8 cellular contexts compared by ENCODE assay signal in the genomic region with DNA sequence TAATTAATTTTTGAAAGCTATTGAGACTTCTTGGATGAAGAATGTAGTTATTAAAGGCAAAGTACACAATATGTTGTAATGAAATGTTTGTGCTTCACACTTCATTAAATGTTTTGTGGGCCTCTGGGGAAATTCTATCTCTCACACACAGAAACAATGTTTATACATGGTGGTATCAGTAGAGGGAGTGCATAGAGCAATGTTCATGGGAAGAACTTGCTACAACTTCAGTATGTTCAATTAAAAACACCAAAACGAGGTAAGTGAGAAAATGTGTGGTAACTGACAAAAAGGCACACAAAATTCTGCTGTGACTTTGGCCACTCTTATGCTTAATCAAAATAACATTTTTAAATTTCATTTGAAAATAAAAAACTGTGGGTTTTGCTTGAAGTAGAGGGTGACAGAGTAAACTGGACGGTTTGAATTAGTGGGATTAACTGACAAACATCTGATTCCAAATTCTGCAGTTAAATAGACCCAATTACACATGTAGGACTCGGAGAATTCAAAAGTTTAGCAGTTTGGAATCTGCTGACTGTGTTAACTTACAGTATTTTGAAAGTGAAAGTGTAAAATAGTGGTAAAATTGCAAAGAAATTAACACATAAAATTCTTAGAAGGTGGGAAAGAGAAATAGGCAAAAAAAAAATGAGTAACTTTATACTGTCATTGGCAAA.
DNase-seq lines count a peak whose midpoint lies in the region; ATAC-seq, FAIRE-seq and TF ChIP-seq lines count a peak whose summit lies in the region.

No MANE protein-coding gene starts in this region.

- H3K9me3 ChIP-seq in mucosa of rectum (ENCODE audit: control insufficient read depth in 2 of 2, low read length in 2 of 2): no peaks in the 10 kb centered on the region

- peak overlapping the region in 1 of 2 donors; percentile 26 for H3K9ac ChIP-seq in mucosa of rectum (ENCODE audit: low read depth in 1 of 2, low read length in 2 of 2)

- peaks cover 6% of the 10 kb centered on the region for H3K9me3 Mint-ChIP-seq in activated naive CD8-positive, alpha-beta T cell treated with anti-CD3 and anti-CD28 coated beads, Interleukin-2, amount 50 U/mL, for 24 hours

- H3K36me3 ChIP-seq in mucosa of rectum (ENCODE audit: control insufficient read depth in 2 of 2, insufficient read depth in 2 of 2, low read length in 2 of 2) (no peaks in the 10 kb centered on the region), H7 (replicated peaks; ENCODE audit: control insufficient read depth, insufficient read depth, low read length) (no peaks in the 10 kb centered on the region)

- TF ChIP-seq CTCF in AG10803 (conservative IDR thresholded peaks at IDR 0.05; ENCODE audit: low read length) (peak; percentile 52), GM10266 (IDR thresholded peaks at IDR 0.05; ENCODE audit: control insufficient read depth, insufficient read depth, low read depth, missing control alignments) (no peak)

- peak overlapping the region; percentile 78 for H3K27ac Mint-ChIP-seq in activated naive CD8-positive, alpha-beta T cell treated with anti-CD3 and anti-CD28 coated beads, Interleukin-2, amount 50 U/mL, for 24 hours

- peaks cover 5% of the 10 kb centered on the region for H3K27me3 Mint-ChIP-seq in activated naive CD8-positive, alpha-beta T cell treated with anti-CD3 and anti-CD28 coated beads, Interleukin-2, amount 50 U/mL, for 24 hours

- DNase-seq in AG10803 (ENCODE audit: low read depth) (peak; percentile 43), GM10266 (ENCODE audit: extremely low spot score) (no peak), H7 (no peak), GM19239 (ENCODE audit: insufficient read length, low spot score) (no peak)
- no peak for DNase-seq in activated naive CD8-positive, alpha-beta T cell treated with anti-CD3 and anti-CD28 coated beads, Interleukin-2, amount 50 U/mL, for 24 hours

- H3K36me3 Mint-ChIP-seq in activated naive CD8-positive, alpha-beta T cell treated with anti-CD3 and anti-CD28 coated beads, Interleukin-2, amount 50 U/mL, for 24 hours (ENCODE audit: low read depth): no peaks in the 10 kb centered on the region

- H3K4me3 ChIP-seq in AG10803 (ENCODE audit: low read length) (peak overlapping the region; percentile 44), mucosa of rectum (ENCODE audit: low read length in 2 of 2) (peak overlapping the region; percentile 55 to 70), H7 (ENCODE audit: insufficient read depth, low read depth, low read length) (no peak overlapping the region)

- H3K4me3 Mint-ChIP-seq in activated naive CD8-positive, alpha-beta T cell treated with anti-CD3 and anti-CD28 coated beads, Interleukin-2, amount 50 U/mL, for 24 hours: peak overlapping the region; percentile 76

- ATAC-seq in HG02759 (IDR thresholded peaks at IDR 0.05; ENCODE audit: unreplicated experiment) (peak; percentile 47), GM21423 (IDR thresholded peaks at IDR 0.05; ENCODE audit: unreplicated experiment) (no peak)
- no peak for ATAC-seq in activated naive CD8-positive, alpha-beta T cell treated with anti-CD3 and anti-CD28 coated beads, Interleukin-2, amount 50 U/mL, for 24 hours

- H3K27me3 ChIP-seq in mucosa of rectum (ENCODE audit: control insufficient read depth in 2 of 2, insufficient read depth in 2 of 2, low read length in 2 of 2): no peaks in the 10 kb centered on the region
- no peaks in the 10 kb centered on the region; the same call in 1 of the 2 replicates for H3K27me3 ChIP-seq in H7 (ENCODE audit: control insufficient read depth, insufficient read depth, low read length)

- H3K4me1 ChIP-seq in mucosa of rectum (ENCODE audit: control insufficient read depth in 2 of 2, insufficient read depth in 2 of 2, low read length in 2 of 2): no peaks in the 10 kb centered on the region

- FAIRE-seq in GM19239 (lab: Jason Lieb, UNC): no peak

- H3K4me1 Mint-ChIP-seq in activated naive CD8-positive, alpha-beta T cell treated with anti-CD3 and anti-CD28 coated beads, Interleukin-2, amount 50 U/mL, for 24 hours: peaks cover 10% of the 10 kb centered on the region

- H3K27ac ChIP-seq in mucosa of rectum (ENCODE audit: low read depth in 2 of 2, low read length in 2 of 2): no peak overlapping the region
